ENCODE assay signal across 8 cellular contexts in genomic region chr3:22189616-22190015, GRCh38.
"Had no signal": no experiment of that assay in that cellular context is flagged by ENCODE, and none has a peak within 500 bp of the region (broad histone marks: within the 10 kb centered on the region; RNA-seq: fewer than 3 reads in every experiment).

No MANE protein-coding gene starts in this region.

- H3K4me3 ChIP-seq: GM12878 had no signal

- DNase-seq: GDM1, GF-D8 had no signal

- FAIRE-seq: G401.6, GM12878, GM12891, GM12892, GM18507, GM19239 had no signal

- ATAC-seq: GM12878 had no signal
